9 cellular contexts compared by ENCODE assay signal in genomic region chr2:157261199-157261782, GRCh38. TPM values are rescaled to one million over a fixed set of nuclear protein-coding genes. Genes with fewer than 3 reads are reported as not detected.
DNase-seq lines count a peak whose midpoint lies in the region; ATAC-seq, FAIRE-seq and TF ChIP-seq lines count a peak whose summit lies in the region.
"Had no signal": no experiment of that assay in that cellular context is flagged by ENCODE, and none has a peak within 500 bp of the region (broad histone marks: within the 10 kb centered on the region; RNA-seq: fewer than 3 reads in every experiment).

No MANE protein-coding gene starts in this region.

- H3K27me3 ChIP-seq in PC-9 (ENCODE audit: insufficient read depth, low read depth) = no peaks in the 10 kb centered on the region

- CTCF ChIA-PET in PC-9 (lab: Charles Lee) = no interaction called here

- no peaks in the 10 kb centered on the region for H3F3A ChIP-seq in PC-9 (ENCODE audit: insufficient read depth, low read depth)

- no TSS peak for BruUV-seq in PC-9 (replicated peaks; lab: Mats Ljungman, UMichigan)

- H4K20me1 ChIP-seq in PC-9 (ENCODE audit: insufficient read depth) = no peaks in the 10 kb centered on the region

- POLR2A ChIA-PET in PC-9 (lab: Charles Lee; ENCODE audit: unreplicated experiment) = no interaction called here

- H2AFZ ChIP-seq in PC-9 = peak overlapping the region; percentile 45; the same call in 1 of the 2 replicates

- in situ Hi-C loops in G401 (cut with HindIII; ENCODE audit: low sequenced_read_pairs) = no loop called here

- H3K4me2 ChIP-seq in PC-9 = peak overlapping the region; percentile 54

- no peak for TF ChIP-seq CTCF in PC-9 (conservative IDR thresholded peaks at IDR 0.05)
- TF ChIP-seq CTCF in mucosa of descending colon (IDR thresholded peaks at IDR 0.05) = no peak

- H3K9me3 ChIP-seq in PC-9 (ENCODE audit: insufficient read depth, low read depth) = no peaks in the 10 kb centered on the region
- no peaks in the 10 kb centered on the region for H3K9me3 ChIP-seq in mucosa of descending colon

- intact Hi-C loops in PC-9 (cut with micrococcal nuclease; ENCODE audit: unreplicated experiment) = no loop called here
- intact Hi-C loops in mucosa of descending colon (cut with DNase I, micrococcal nuclease) = no loop called here

- H3K36me3 ChIP-seq in PC-9 (ENCODE audit: low read depth) (no peaks in the 10 kb centered on the region), mucosa of descending colon (ENCODE audit: low read depth) (no peaks in the 10 kb centered on the region)

- no peak overlapping the region; the same call in 1 of the 2 replicates for H3K4me3 ChIP-seq in PC-9
- H3K4me3 ChIP-seq in mucosa of descending colon = no peak overlapping the region

- H3K9me2 ChIP-seq in PC-9 (ENCODE audit: insufficient read depth) = no peaks in the 10 kb centered on the region

- no peak for FAIRE-seq in GM12891 (lab: Jason Lieb, UNC)

- TF ChIP-seq POLR2A in GM12891 (IDR thresholded peaks at IDR 0.05; ENCODE audit: low read depth, low read length) = no peak

- DNase-seq in G401 (ENCODE audit: low spot score) (peak; percentile 77), PC-9 (peak; percentile 26 to 43), astrocyte of the hippocampus (ENCODE audit: low read depth, low spot score) (peak; percentile 62), mucosa of descending colon (peak; percentile 53 to 76 (median 66)), GM12891 (ENCODE audit: insufficient read length, low spot score) (no peak), NCI-H1048 (lab: John Stamatoyannopoulos, UW) (no peak), GDM1 (lab: John Stamatoyannopoulos, UW) (no peak)

- no peaks in the 10 kb centered on the region for H3K79me2 ChIP-seq in PC-9 (ENCODE audit: low read depth)

- no peak overlapping the region; the same call in 1 of the 2 replicates for H3K27ac ChIP-seq in PC-9
- H3K27ac ChIP-seq: HL-60 had no signal

- H3K4me1 ChIP-seq in PC-9 (replicated peaks; ENCODE audit: insufficient read depth) (peaks cover 15% of the 10 kb centered on the region), mucosa of descending colon (ENCODE audit: low read depth) (peaks cover 12% of the 10 kb centered on the region)

- ATAC-seq in mucosa of descending colon (peak; percentile 86), GM18867 (IDR thresholded peaks at IDR 0.05; ENCODE audit: unreplicated experiment) (no peak)

TF ChIP-seq in GM12891, 5 proteins besides CTCF, POLR2A, EP300 and RAD21:
- TF ChIP-seq POLR2AphosphoS5 (IDR thresholded peaks at IDR 0.05; ENCODE audit: low read depth, low read length) (no peak), TAF1 (IDR thresholded peaks at IDR 0.05; ENCODE audit: low read depth, low read length) (no peak), POU2F2 (IDR thresholded peaks at IDR 0.05; ENCODE audit: low read depth, low read length) (no peak)

RNA-seq across cellular contexts. Expression of gene GALNT5, which starts 3.8 kb away (rescaled TPM):
- not detected in 2 replicates for total RNA-seq in G401 (2014; rRNA removed; shearing (Covaris generic))
- total RNA-seq in PC-9 (2021) (1.3 and 1.9 TPM in 2 replicates), mucosa of descending colon (10 to 100 TPM; 16.5 to 46.1 (median 45.5) TPM)
- polyA plus RNA-seq in GM12891 (2012; ENCODE audit: low read depth, missing spikeins) = not detected

Comparison
In these comparisons a context has a peak if more than half of its experiments do, and no peak if none do; other contexts are left out.
1. DNase-seq: peak in G401 (single experiment), PC-9 (2 of 2), astrocyte of the hippocampus (single experiment) and mucosa of descending colon (3 of 3); none in GM12891 (single experiment), NCI-H1048 (single experiment) and GDM1 (single experiment).